ENCODE assay signal across 16 cellular contexts in genomic region chr9:130188860-130189481, GRCh38.
"Had no signal": no experiment of that assay in that cellular context is flagged by ENCODE, and none has a peak within 500 bp of the region (broad histone marks: within the 10 kb centered on the region; RNA-seq: fewer than 3 reads in every experiment).

No MANE protein-coding gene starts in this region.

- H3K27me3 ChIP-seq: left lung, tibial nerve, vagina had no signal

- DNase-seq: activated naive CD4-positive, alpha-beta T cell; anterior cingulate cortex; cerebellar nuclear complex; effector memory CD4-positive, alpha-beta T cell; hippocampal formation; left lung; occipital lobe; stimulated activated CD4-positive, alpha-beta T cell treated with anti-CD3 and anti-CD28 coated beads, Interleukin-12 subunit alpha, Interleukin-12 subunit beta, amount 100 ng/mL, for 4 hours; stimulated activated CD4-positive, alpha-beta T cell treated with anti-CD3 and anti-CD28 coated beads, Interleukin-2, amount 100 ng/mL, for 24 hours had no signal

- H3K9me3 ChIP-seq: left lung, prostate gland, tibial nerve, vagina had no signal

- H3K27ac ChIP-seq: left lung, tibial nerve, vagina had no signal

- FAIRE-seq: keratinocyte had no signal

- H3K36me3 ChIP-seq: left lung, prostate gland, tibial nerve, vagina had no signal

- ATAC-seq: activated CD4-positive, CD25-positive, alpha-beta regulatory T cell treated with anti-CD3 and anti-CD28 coated beads, Interleukin-2, amount 50 U/mL, for 24 hours; left lung; sciatic nerve; stimulated activated effector memory CD8-positive, alpha-beta T cell treated with anti-CD3 and anti-CD28 coated beads, Interleukin-12 subunit alpha, Interleukin-12 subunit beta, amount 100 ng/mL, for 72 hours had no signal

- H3K4me1 ChIP-seq: left lung had no signal

- H3K4me3 ChIP-seq: left lung, prostate gland, tibial nerve, vagina had no signal
